18 cellular contexts compared by ENCODE assay signal in genomic region chr5:178371362-178372090, GRCh38.
DNase-seq lines count a peak whose midpoint lies in the region; ATAC-seq and TF ChIP-seq lines count a peak whose summit lies in the region.
"Had no signal": no experiment of that assay in that cellular context is flagged by ENCODE, and none has a peak within 500 bp of the region (broad histone marks: within the 10 kb centered on the region; RNA-seq: fewer than 3 reads in every experiment).

No MANE protein-coding gene starts in this region.

- H3K4me3 ChIP-seq in ACC112 (ENCODE audit: low read depth, low read length) (peak overlapping the region; percentile 4; the same call in 1 of the 2 replicates), WERI-Rb-1 (ENCODE audit: low read depth, low read length) (no peak overlapping the region), osteoblast (ENCODE audit: insufficient read depth, low read length) (no peak overlapping the region)
- H3K4me3 ChIP-seq: GM12878 had no signal

- H3K27me3 Mint-ChIP-seq in CD4-positive, alpha-beta T cell: no peaks in the 10 kb centered on the region
- H3K27me3 Mint-ChIP-seq: stimulated activated naive CD8-positive, alpha-beta T cell treated with anti-CD3 and anti-CD28 coated beads, Interleukin-15, amount 100 ng/mL, for 72 hours had no signal

- H3K4me1 ChIP-seq in ACC112 (ENCODE audit: control insufficient read depth, insufficient read depth, low read length, unreplicated experiment) (no peaks in the 10 kb centered on the region), osteoblast (ENCODE audit: insufficient read depth, low read length) (no peaks in the 10 kb centered on the region)
- H3K4me1 ChIP-seq: Caco-2 had no signal

- no peak overlapping the region for H3K4me3 Mint-ChIP-seq in CD4-positive, alpha-beta T cell
- H3K4me3 Mint-ChIP-seq: stimulated activated naive CD8-positive, alpha-beta T cell treated with anti-CD3 and anti-CD28 coated beads, Interleukin-15, amount 100 ng/mL, for 72 hours had no signal

- intact Hi-C loops in left ventricle myocardium superior (cut with micrococcal nuclease): no loop called here
- intact Hi-C loops in CD4-positive, alpha-beta T cell (cut with DNase I, micrococcal nuclease): no loop called here

- no peaks in the 10 kb centered on the region for H3K9me3 ChIP-seq in WERI-Rb-1 (ENCODE audit: severe bottlenecking)
- H3K9me3 ChIP-seq in osteoblast (ENCODE audit: low read depth, low read length): no peaks in the 10 kb centered on the region
- no peaks in the 10 kb centered on the region for H3K9me3 ChIP-seq in CD4-positive, alpha-beta T cell (ENCODE audit: control insufficient read depth, low read length)

- no peak for TF ChIP-seq CTCF in WERI-Rb-1 (IDR thresholded peaks at IDR 0.05; ENCODE audit: low read depth, low read length)
- TF ChIP-seq CTCF in osteoblast (IDR thresholded peaks at IDR 0.05; ENCODE audit: extremely low read depth, low read depth, low read length): no peak
- no peak for TF ChIP-seq CTCF in CD4-positive, alpha-beta T cell (IDR thresholded peaks at IDR 0.05)

- no peaks in the 10 kb centered on the region for H3K36me3 Mint-ChIP-seq in CD4-positive, alpha-beta T cell (ENCODE audit: low read depth)

- H3K27me3 ChIP-seq in ACC112 (ENCODE audit: insufficient read depth, low read length) (peaks cover 48% of the 10 kb centered on the region), WERI-Rb-1 (ENCODE audit: insufficient read depth, low read depth, severe bottlenecking) (no peaks in the 10 kb centered on the region), osteoblast (ENCODE audit: insufficient read depth, low read length) (no peaks in the 10 kb centered on the region)
- no peaks in the 10 kb centered on the region for H3K27me3 ChIP-seq in CD4-positive, alpha-beta T cell (ENCODE audit: control insufficient read depth, insufficient read depth, low read length)
- H3K27me3 ChIP-seq: heart left ventricle had no signal

- H3K27ac Mint-ChIP-seq in CD4-positive, alpha-beta T cell: no peak overlapping the region
- H3K27ac Mint-ChIP-seq: stimulated activated naive CD8-positive, alpha-beta T cell treated with anti-CD3 and anti-CD28 coated beads, Interleukin-15, amount 100 ng/mL, for 72 hours had no signal

- DNase-seq in WERI-Rb-1 (peak; percentile 50), left ventricle myocardium superior (no peak), osteoblast (ENCODE audit: insufficient read length, low spot score, missing footprints) (peak; percentile 80), NOMO-1 treated with dmso at 0.1 percent for 144 hours (lab: John Stamatoyannopoulos, UW; ENCODE audit: unreplicated experiment) (no peak)
- no peak for DNase-seq in stimulated activated naive CD4-positive, alpha-beta T cell (lab: John Stamatoyannopoulos, UW)
- DNase-seq in CD4-positive, alpha-beta T cell: no peak
- DNase-seq: activated effector memory CD4-positive, alpha-beta T cell treated with anti-CD3 and anti-CD28 coated beads, Interleukin-2, amount 50 U/mL, for 16 hours; Caco-2; GOT3; Kasumi-1; NCI-H1436; NCI-H345; stimulated activated naive CD8-positive, alpha-beta T cell treated with anti-CD3 and anti-CD28 coated beads, Interleukin-15, amount 100 ng/mL, for 72 hours had no signal

- no peaks in the 10 kb centered on the region for H3K9me3 Mint-ChIP-seq in CD4-positive, alpha-beta T cell
- H3K9me3 Mint-ChIP-seq: stimulated activated naive CD8-positive, alpha-beta T cell treated with anti-CD3 and anti-CD28 coated beads, Interleukin-15, amount 100 ng/mL, for 72 hours had no signal

- POLR2A ChIA-PET in CD4-positive, alpha-beta T cell (lab: Charles Lee): no interaction called here

- CTCF ChIA-PET in CD4-positive, alpha-beta T cell (lab: Charles Lee): no interaction called here

- H3K4me2 ChIP-seq in osteoblast (ENCODE audit: insufficient read depth, low read length): no peak overlapping the region

- no peaks in the 10 kb centered on the region for H3K36me3 ChIP-seq in ACC112 (ENCODE audit: insufficient read depth, low read length)
- no peaks in the 10 kb centered on the region for H3K36me3 ChIP-seq in WERI-Rb-1
- H3K36me3 ChIP-seq in osteoblast (ENCODE audit: insufficient read depth, low read length): no peaks in the 10 kb centered on the region
- H3K36me3 ChIP-seq: heart left ventricle had no signal

- H3K79me2 ChIP-seq in ACC112 (ENCODE audit: control insufficient read depth, insufficient read depth, low read length, unreplicated experiment) (no peaks in the 10 kb centered on the region), osteoblast (ENCODE audit: insufficient read depth, low read length) (no peaks in the 10 kb centered on the region)

- H2AFZ ChIP-seq in ACC112 (ENCODE audit: low read length, unreplicated experiment): no peak overlapping the region
- H2AFZ ChIP-seq in osteoblast (ENCODE audit: low read length): no peak overlapping the region

- H4K20me1 ChIP-seq in osteoblast (ENCODE audit: insufficient read depth, low read length): no peaks in the 10 kb centered on the region

- no peaks in the 10 kb centered on the region for H3K4me1 Mint-ChIP-seq in CD4-positive, alpha-beta T cell (ENCODE audit: low read depth)
- H3K4me1 Mint-ChIP-seq: stimulated activated naive CD8-positive, alpha-beta T cell treated with anti-CD3 and anti-CD28 coated beads, Interleukin-15, amount 100 ng/mL, for 72 hours had no signal

- H3K27ac ChIP-seq in ACC112 (ENCODE audit: low read depth, low read length) (no peak overlapping the region), WERI-Rb-1 (no peak overlapping the region; the same call in 1 of the 2 replicates), osteoblast (ENCODE audit: low read depth, low read length) (no peak overlapping the region)
- H3K27ac ChIP-seq in CD4-positive, alpha-beta T cell (ENCODE audit: low read depth, low read length): no peak overlapping the region

- ATAC-seq in left ventricle myocardium superior: peak; percentile 27
- no peak for ATAC-seq in CD4-positive, alpha-beta T cell (ENCODE audit: poor library complexity)
- no peak for ATAC-seq in HG02938 (IDR thresholded peaks at IDR 0.05; ENCODE audit: unreplicated experiment)
- ATAC-seq: esophagus mucosa; GM12878; stimulated activated naive CD8-positive, alpha-beta T cell treated with anti-CD3 and anti-CD28 coated beads, Interleukin-15, amount 100 ng/mL, for 72 hours had no signal

Comparison
In these comparisons a context has a peak if more than half of its experiments do, and no peak if none do; other contexts are left out.
1. DNase-seq: peak in WERI-Rb-1 (single experiment) and osteoblast (single experiment); none in left ventricle myocardium superior (single experiment), stimulated activated naive CD4-positive, alpha-beta T cell (0 of 6), CD4-positive, alpha-beta T cell (0 of 10) and NOMO-1 treated with dmso at 0.1 percent for 144 hours (single experiment).